27 cellular contexts compared by ENCODE assay signal in genomic region chr13:80527400-80527799, GRCh38.
"Had no signal": no experiment of that assay in that cellular context is flagged by ENCODE, and none has a peak within 500 bp of the region (broad histone marks: within the 10 kb centered on the region; RNA-seq: fewer than 3 reads in every experiment).

No MANE protein-coding gene starts in this region.

- H3K36me3 ChIP-seq: ascending aorta, SJSA1 had no signal

- H3K27me3 ChIP-seq: ascending aorta, body of pancreas, SJSA1 had no signal

- H3K4me2 ChIP-seq: KMS-11 had no signal

- H3K9ac ChIP-seq: KMS-11 had no signal

- H3K4me1 ChIP-seq: body of pancreas, SJSA1 had no signal

- DNase-seq: activated CD4-positive, alpha-beta memory T cell treated with anti-CD3 and anti-CD28 coated beads for 36 hours; activated CD4-positive, alpha-beta T cell treated with anti-CD3 and anti-CD28 coated beads, Interleukin-2, amount 10 ng/mL, durations not matched to agents 7 days and 5 days; activated CD4-positive, CD25-positive, alpha-beta regulatory T cell; activated CD8-positive, alpha-beta memory T cell treated with anti-CD3 and anti-CD28 coated beads for 24 hours; activated effector memory CD4-positive, alpha-beta T cell treated with anti-CD3 and anti-CD28 coated beads, Interleukin-2, amount 50 U/mL, for 16 hours; activated naive CD4-positive, alpha-beta T cell treated with Interleukin-2 at 50 U/mL for 16 hours; activated naive CD8-positive, alpha-beta T cell treated with anti-CD3 and anti-CD28 coated beads, Interleukin-2, amount 50 U/mL, for 24 hours; activated T-cell treated with anti-CD3 and anti-CD28 coated beads, Interleukin-2, amount 50 U/mL, for 4 hours; amniotic stem cell; body of pancreas; central memory CD4-positive, alpha-beta T cell; MV-4-11; NCI-H1092 treated with DMSO at 0.1 percent for 48 hours; NCI-H1436; NCI-H187; NCI-H2081 treated with DMSO at 0.1 percent for 48 hours; NCI-H446; NCI-H526; PC-3; SHP77; T-cell; T-helper 2 cell; T1000 had no signal

- H3K4me3 ChIP-seq: ascending aorta, body of pancreas, SJSA1 had no signal

- H3K9me3 ChIP-seq: body of pancreas had no signal

- H3K27ac ChIP-seq: ascending aorta, body of pancreas, KMS-11, SJSA1, VCaP had no signal
